In genomic region chr18:73824684-73825083, GRCh38 we compare ENCODE assay signal across 14 cellular contexts.
"Had no signal": no experiment of that assay in that cellular context is flagged by ENCODE, and none has a peak within 500 bp of the region (broad histone marks: within the 10 kb centered on the region; RNA-seq: fewer than 3 reads in every experiment).

No MANE protein-coding gene starts in this region.

- H3K4me1 ChIP-seq: tibial artery, uterus had no signal

- H3K27me3 ChIP-seq: heart left ventricle, tibial artery, uterus had no signal

- DNase-seq: activated CD4-positive, alpha-beta memory T cell treated with anti-CD3 and anti-CD28 coated beads, Interleukin-2, amount 10 ng/mL, durations not matched to agents 7 days and 5 days; activated CD4-positive, alpha-beta T cell treated with anti-CD3 and anti-CD28 coated beads for 36 hours; activated T-cell treated with anti-CD3 and anti-CD28 coated beads, Interleukin-2, amount 50 U/mL, for 48 hours; dermis blood vessel endothelial cell; foreskin melanocyte; heart left ventricle; naive thymus-derived CD4-positive, alpha-beta T cell; T-helper 9 cell; tibial artery; uterus had no signal

- H3K4me3 Mint-ChIP-seq: activated CD4-positive, alpha-beta memory T cell treated with anti-CD3 and anti-CD28 coated beads, Interleukin-2, amount 10 ng/mL, durations not matched to agents 7 days and 5 days; activated CD4-positive, alpha-beta T cell treated with anti-CD3 and anti-CD28 coated beads for 36 hours; central memory CD8-positive, alpha-beta T cell; naive thymus-derived CD4-positive, alpha-beta T cell; stimulated activated memory B cell treated with anti-CD40 and anti-IgM and Interleukin-4, amounts not matched to agents 10 μg/mL and 1 μg/mL and 100 μg/mL, for 72 hours had no signal

- H3K27ac Mint-ChIP-seq: activated CD4-positive, alpha-beta memory T cell treated with anti-CD3 and anti-CD28 coated beads, Interleukin-2, amount 10 ng/mL, durations not matched to agents 7 days and 5 days; activated CD4-positive, alpha-beta T cell treated with anti-CD3 and anti-CD28 coated beads for 36 hours; naive thymus-derived CD4-positive, alpha-beta T cell; stimulated activated memory B cell treated with anti-CD40 and anti-IgM and Interleukin-4, amounts not matched to agents 10 μg/mL and 1 μg/mL and 100 μg/mL, for 72 hours had no signal

- H3K27me3 Mint-ChIP-seq: activated CD4-positive, alpha-beta memory T cell treated with anti-CD3 and anti-CD28 coated beads, Interleukin-2, amount 10 ng/mL, durations not matched to agents 7 days and 5 days; activated CD4-positive, alpha-beta T cell treated with anti-CD3 and anti-CD28 coated beads for 36 hours; central memory CD8-positive, alpha-beta T cell; stimulated activated memory B cell treated with anti-CD40 and anti-IgM and Interleukin-4, amounts not matched to agents 10 μg/mL and 1 μg/mL and 100 μg/mL, for 72 hours had no signal

- H3K36me3 ChIP-seq: heart left ventricle, tibial artery, uterus had no signal

- H3K36me3 Mint-ChIP-seq: naive thymus-derived CD4-positive, alpha-beta T cell; stimulated activated memory B cell treated with anti-CD40 and anti-IgM and Interleukin-4, amounts not matched to agents 10 μg/mL and 1 μg/mL and 100 μg/mL, for 72 hours had no signal

- H3K4me1 Mint-ChIP-seq: activated CD4-positive, alpha-beta memory T cell treated with anti-CD3 and anti-CD28 coated beads, Interleukin-2, amount 10 ng/mL, durations not matched to agents 7 days and 5 days; activated CD4-positive, alpha-beta T cell treated with anti-CD3 and anti-CD28 coated beads for 36 hours; central memory CD8-positive, alpha-beta T cell; stimulated activated memory B cell treated with anti-CD40 and anti-IgM and Interleukin-4, amounts not matched to agents 10 μg/mL and 1 μg/mL and 100 μg/mL, for 72 hours had no signal

- H3K9me3 Mint-ChIP-seq: activated CD4-positive, alpha-beta memory T cell treated with anti-CD3 and anti-CD28 coated beads, Interleukin-2, amount 10 ng/mL, durations not matched to agents 7 days and 5 days had no signal

- H3K9me3 ChIP-seq: heart left ventricle, tibial artery, uterus had no signal

- H3K4me3 ChIP-seq: heart left ventricle, smooth muscle cell, tibial artery, uterus had no signal

- H3K27ac ChIP-seq: heart left ventricle, tibial artery, uterus, VCaP had no signal
